ENCODE assay signal across 17 cellular contexts in genomic region chr16:31008154-31008950, GRCh38. TPM values are rescaled to one million over a fixed set of nuclear protein-coding genes. Genes with fewer than 3 reads are reported as not detected.
DNase-seq lines count a peak whose midpoint lies in the region; ATAC-seq and TF ChIP-seq lines count a peak whose summit lies in the region.
"Had no signal": no experiment of that assay in that cellular context is flagged by ENCODE, and none has a peak within 500 bp of the region (broad histone marks: within the 10 kb centered on the region; RNA-seq: fewer than 3 reads in every experiment).

No MANE protein-coding gene starts in this region.

- no peaks in the 10 kb centered on the region for H3K36me3 ChIP-seq in HEK293 (ENCODE audit: control insufficient read depth in 2 of 2, insufficient read depth in 1 of 2, low read length in 2 of 2)

- no peak overlapping the region for H3K4me3 Mint-ChIP-seq in T-helper 17 cell
- H3K4me3 Mint-ChIP-seq: activated CD4-positive, alpha-beta T cell treated with anti-CD3 and anti-CD28 coated beads, Interleukin-2, amount 10 ng/mL, durations not matched to agents 7 days and 5 days; activated T-helper 1 cell treated with anti-CD3 and anti-CD28 coated beads, Interleukin-12 subunit alpha, Interleukin-12 subunit beta, Interleukin-2, Interleukin-4 antibody, amounts not matched to agents 30 ng/mL and 10 ng/mL and 1 ng/mL, durations not matched to agents 14 hours and 24 hours and 36 hours had no signal

- no peak overlapping the region for H3K27ac Mint-ChIP-seq in T-helper 17 cell
- H3K27ac Mint-ChIP-seq: activated CD4-positive, alpha-beta T cell treated with anti-CD3 and anti-CD28 coated beads, Interleukin-2, amount 10 ng/mL, durations not matched to agents 7 days and 5 days; activated T-helper 1 cell treated with anti-CD3 and anti-CD28 coated beads, Interleukin-12 subunit alpha, Interleukin-12 subunit beta, Interleukin-2, Interleukin-4 antibody, amounts not matched to agents 30 ng/mL and 10 ng/mL and 1 ng/mL, durations not matched to agents 14 hours and 24 hours and 36 hours; IgD-negative memory B cell had no signal

- ATAC-seq in HG03442 (IDR thresholded peaks at IDR 0.05; ENCODE audit: unreplicated experiment) = no peak
- no peak for ATAC-seq in T-helper 17 cell

- H3K36me3 Mint-ChIP-seq in T-helper 17 cell (ENCODE audit: low read depth) = peaks cover under 1% of the 10 kb centered on the region

- CTCF ChIA-PET in AG04449 (lab: Yijun Ruan, JAX) = interaction anchor here (1.1 to 2.9 kb wide), 3 partner anchors 10 to 194 kb away, joined by 3 to 11 read pairs (median 9); partner anchors contain the start of gene HSD3B7
- CTCF ChIA-PET in HEK293 (lab: Yijun Ruan, JAX) = interaction anchor here (1.0 to 1.3 kb wide), 2 partner anchors 9 to 22 kb away, joined by 4 to 5 read pairs; no protein-coding TSS in a partner anchor

- peaks cover 13% of the 10 kb centered on the region for H3K4me1 Mint-ChIP-seq in T-helper 17 cell

- H3K9me3 ChIP-seq in HEK293 (ENCODE audit: control insufficient read depth, insufficient read depth, low read depth, low read length) = no peaks in the 10 kb centered on the region
- H3K9me3 ChIP-seq in T-helper 17 cell (ENCODE audit: control insufficient read depth, low read length, poor library complexity, severe bottlenecking) = no peaks in the 10 kb centered on the region

- TF ChIP-seq CTCF in AG04449 (IDR thresholded peaks at IDR 0.05; ENCODE audit: insufficient read depth, low read length, missing control alignments) (no peak), HEK293 (tag by site-specific recombination; IDR thresholded peaks at IDR 0.05) (no peak)

- peaks cover 29% of the 10 kb centered on the region for H3K27me3 Mint-ChIP-seq in T-helper 17 cell

- H3K27ac ChIP-seq in HEK293 (ENCODE audit: extremely low read depth, low read depth, low read length) = no peak overlapping the region
- H3K27ac ChIP-seq: parathyroid adenoma had no signal

- H3K4me3 ChIP-seq in AG04449 (ENCODE audit: low read depth, low read length) (peak overlapping the region; percentile 18; the same call in 1 of the 2 replicates), HEK293 (ENCODE audit: low read depth, low read length) (no peak overlapping the region)

- POLR2A ChIA-PET in AG04449 (lab: Yijun Ruan, JAX) (interaction anchor here (1.1 kb wide), 1 partner anchor 66 kb away, joined by 4 read pairs; the partner anchor contains the start of genes ZNF646 and ZNF668), HEK293 (lab: Yijun Ruan, JAX) (interaction anchor here (0.6 kb wide), 1 partner anchor 12 kb away, joined by 3 read pairs; no protein-coding TSS in a partner anchor)

- no peaks in the 10 kb centered on the region for H3K4me1 ChIP-seq in HEK293 (ENCODE audit: control insufficient read depth, insufficient read depth, low read length)
- H3K4me1 ChIP-seq: parathyroid adenoma had no signal

- no peak for DNase-seq in AG04449 (ENCODE audit: low read depth, low spot score)
- DNase-seq in amniotic epithelial cell (ENCODE audit: low read depth) = peak; percentile 73
- peak; percentile 86 for DNase-seq in hepatic stellate cell (ENCODE audit: low spot score)
- no peak for DNase-seq in COLO668 (lab: John Stamatoyannopoulos, UW; ENCODE audit: unreplicated experiment)
- DNase-seq in NCI-H2081 treated with DMSO at 0.1 percent for 48 hours (lab: John Stamatoyannopoulos, UW) = no peak
- DNase-seq in T-helper 17 cell = no peak
- DNase-seq: activated CD4-positive, alpha-beta T cell treated with anti-CD3 and anti-CD28 coated beads, Interleukin-2, amount 10 ng/mL, durations not matched to agents 7 days and 5 days; foreskin melanocyte; midbrain; NCI-H1436; NCI-H524 treated with DMSO at 0.1 percent for 48 hours; T-helper 9 cell had no signal

TF ChIP-seq in HEK293, 187 proteins besides CTCF, POLR2A, EP300 and RAD21:
- TF ChIP-seq EGR2 (tag by site-specific recombination; IDR thresholded peaks at IDR 0.05; ENCODE audit: low read depth) = peak; percentile 44; the same call in 1 of the 2 replicates
- peak; percentile 29; the same call in 1 of the 2 replicates for TF ChIP-seq ZFHX2 (tag by site-specific recombination; conservative IDR thresholded peaks at IDR 0.05)
- TF ChIP-seq ZNF600 (tag by site-specific recombination; IDR thresholded peaks at IDR 0.05) = peak; percentile 58; the same call in 1 of the 2 replicates
- TF ChIP-seq ZNF449 (tag by site-specific recombination; IDR thresholded peaks at IDR 0.05) = no peak
- no peak for TF ChIP-seq ZNF266 (tag by site-specific recombination; IDR thresholded peaks at IDR 0.05; ENCODE audit: low read depth)
- TF ChIP-seq ZNF768 (tag by site-specific recombination; IDR thresholded peaks at IDR 0.05) = 0 out of 2 replicates have a peak, but pooled peaks have one; percentile 79
- no peak for TF ChIP-seq ZNF426 (tag by site-specific recombination; IDR thresholded peaks at IDR 0.05)
- peak; percentile 56 for TF ChIP-seq ZNF398 (tag by site-specific recombination; IDR thresholded peaks at IDR 0.05)

RNA-seq across cellular contexts. Expression of gene STX1B, which starts 2.1 kb away (rescaled TPM):
- under 1 TPM; 0.27 to 0.47 TPM for total RNA-seq in T-helper 17 cell

RNA-seq across cellular contexts. Expression of gene HSD3B7, which starts 23.3 kb away (rescaled TPM):
- total RNA-seq in T-helper 17 cell = under 1 TPM; 0.21 to 0.60 TPM

RNA-seq across cellular contexts. Expression of gene STX4, which starts 25.0 kb away (rescaled TPM):
- 10 to 100 TPM; 72.0 to 72.1 TPM for total RNA-seq in T-helper 17 cell

RNA-seq across cellular contexts. Expression of gene SETD1A, which starts 50.8 kb away (rescaled TPM):
- 10 to 100 TPM; 31.3 to 45.5 TPM for total RNA-seq in T-helper 17 cell

RNA-seq across cellular contexts. Expression of gene ORAI3, which starts 59.5 kb away (rescaled TPM):
- 1 to 10 TPM; 6.4 to 7.5 TPM for total RNA-seq in T-helper 17 cell

Comparison
In these comparisons a context has a peak if more than half of its experiments do, and no peak if none do; other contexts are left out.
1. DNase-seq: peak in amniotic epithelial cell (single experiment) and hepatic stellate cell (single experiment); none in AG04449 (single experiment), COLO668 (single experiment), NCI-H2081 treated with DMSO at 0.1 percent for 48 hours (single experiment) and T-helper 17 cell (0 of 3).